ENCODE assay signal across 26 cellular contexts in the genomic region with DNA sequence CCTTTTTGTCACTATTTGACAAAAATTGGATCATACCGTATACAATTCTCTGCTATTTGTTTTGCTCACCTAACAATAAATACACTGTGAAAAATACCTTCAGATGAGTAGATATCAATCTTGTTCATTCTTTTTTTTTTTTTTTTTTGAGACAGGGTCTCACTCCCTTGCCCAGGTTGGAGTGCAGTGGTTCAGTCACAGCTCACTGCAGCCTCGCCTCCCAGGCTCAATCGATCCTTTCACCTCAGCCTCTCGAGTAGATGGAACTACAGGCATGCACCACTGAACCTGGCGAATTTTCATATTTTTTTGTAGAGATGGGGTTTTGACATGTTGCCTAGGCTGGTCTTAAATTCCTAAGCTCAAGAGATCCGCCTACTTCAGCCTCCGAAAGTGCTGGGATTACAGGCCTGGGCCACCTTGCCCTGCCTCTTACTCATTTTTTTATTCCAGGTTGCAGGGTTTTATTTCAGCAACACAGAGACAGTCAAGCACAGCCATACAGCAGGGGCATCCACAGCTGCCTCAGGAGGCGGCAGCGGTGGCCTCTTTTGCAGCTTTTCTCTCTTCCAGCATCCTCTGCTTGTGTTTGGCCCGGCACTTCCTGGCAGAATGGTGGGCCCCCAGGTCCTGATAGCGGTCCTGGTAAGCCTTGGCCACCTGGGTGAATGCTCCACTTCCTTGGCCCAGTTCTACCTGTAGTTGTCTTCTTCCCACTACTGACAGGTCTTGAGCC. TPM values are rescaled to one million over a fixed set of nuclear protein-coding genes. Genes with fewer than 3 reads are reported as not detected.
DNase-seq lines count a peak whose midpoint lies in the region; ATAC-seq, FAIRE-seq and TF ChIP-seq lines count a peak whose summit lies in the region.
"Had no signal": no experiment of that assay in that cellular context is flagged by ENCODE, and none has a peak within 500 bp of the region (broad histone marks: within the 10 kb centered on the region; RNA-seq: fewer than 3 reads in every experiment).

No MANE protein-coding gene starts in this region.

- H3K9me3 ChIP-seq in HepG2 (ENCODE audit: low read length) (no peaks in the 10 kb centered on the region), right lobe of liver (no peaks in the 10 kb centered on the region), SK-N-MC (ENCODE audit: low read depth, low read length) (no peaks in the 10 kb centered on the region), mucosa of rectum (ENCODE audit: control insufficient read depth in 2 of 2, low read length in 2 of 2) (no peaks in the 10 kb centered on the region)
- H3K9me3 ChIP-seq: breast epithelium, psoas muscle, upper lobe of right lung had no signal

- H3K27me3 ChIP-seq in HepG2 (ENCODE audit: control insufficient read depth in 1 of 2, insufficient read depth in 2 of 2, low read length in 2 of 2) (peaks cover 4 to 18% of the 10 kb centered on the region in 2 experiments; a peak in 3 of 5 replicates), right lobe of liver (no peaks in the 10 kb centered on the region), mucosa of rectum (ENCODE audit: control insufficient read depth in 2 of 2, insufficient read depth in 2 of 2, low read length in 2 of 2) (no peaks in the 10 kb centered on the region)
- H3K27me3 ChIP-seq: breast epithelium, upper lobe of right lung had no signal

- H3K9ac ChIP-seq in HepG2 (ENCODE audit: insufficient read depth, low read depth, low read length) (no peak overlapping the region), SK-N-MC (ENCODE audit: insufficient read length) (peak overlapping the region; percentile 19), mucosa of rectum (ENCODE audit: low read depth in 1 of 2, low read length in 2 of 2) (no peak overlapping the region)

- TF ChIP-seq CTCF in HepG2 (CRISPR knock-in tag; IDR thresholded peaks at IDR 0.05): no peak
- TF ChIP-seq CTCF in right lobe of liver (IDR thresholded peaks at IDR 0.05): no peak
- TF ChIP-seq CTCF in osteocyte (IDR thresholded peaks at IDR 0.05): no peak

- 54% methylated on average over 10 of the region's 11 CpGs for WGBS in HepG2 (ENCODE audit: low lambda C conversion rate)
- 86% methylated on average over 7 of the region's 11 CpGs for WGBS in right lobe of liver (ENCODE audit: insufficient coverage, low coverage, low lambda C conversion rate, missing lambda C conversion rate)

- TF ChIP-seq RAD21 in HepG2 (CRISPR knock-in tag; IDR thresholded peaks at IDR 0.05): no peak

- H4K20me1 ChIP-seq in HepG2 (ENCODE audit: insufficient read depth, low read length): no peaks in the 10 kb centered on the region

- no TSS peak for BruUV-seq in HepG2 (replicated peaks; lab: Mats Ljungman, UMichigan)

- H3K9me3 Mint-ChIP-seq in osteocyte (ENCODE audit: unreplicated experiment): no peaks in the 10 kb centered on the region
- H3K9me3 Mint-ChIP-seq: activated CD4-positive, alpha-beta T cell treated with anti-CD3 and anti-CD28 coated beads, Interleukin-2, amount 10 ng/mL, durations not matched to agents 7 days and 5 days; neural crest cell; T-helper 2 cell treated with Interferon-gamma antibody and Interleukin-4, amounts not matched to agents 5 μg/mL and 100 μg/mL, for 36 hours had no signal

- no peak for TF ChIP-seq POLR2A in HepG2 (IDR thresholded peaks at IDR 0.05; ENCODE audit: insufficient read depth in 1 of 2, low read depth in 2 of 2, low read length in 2 of 2)
- no peak for TF ChIP-seq POLR2A in right lobe of liver (IDR thresholded peaks at IDR 0.05)

- H3K27ac ChIP-seq in HepG2 (ENCODE audit: extremely low read length, insufficient read depth, low read length) (no peak overlapping the region), right lobe of liver (no peak overlapping the region), SK-N-MC (peak overlapping the region; percentile 65), mucosa of rectum (ENCODE audit: low read depth in 2 of 2, low read length in 2 of 2) (peak overlapping the region; percentile 56 to 94)
- H3K27ac ChIP-seq: breast epithelium, psoas muscle, upper lobe of right lung, WERI-Rb-1 had no signal

- H3K4me2 ChIP-seq in HepG2 (ENCODE audit: low read depth, low read length): peak overlapping the region; percentile 3; the same call in 1 of the 2 replicates

- CTCF ChIA-PET in HepG2 (lab: Yijun Ruan, JAX; ENCODE audit: low intra/inter-chr PET ratio, low total read pairs): no interaction called here

- H3K27ac Mint-ChIP-seq in osteocyte (ENCODE audit: unreplicated experiment): no peak overlapping the region
- H3K27ac Mint-ChIP-seq: activated CD4-positive, alpha-beta T cell treated with anti-CD3 and anti-CD28 coated beads, Interleukin-2, amount 10 ng/mL, durations not matched to agents 7 days and 5 days; activated naive CD8-positive, alpha-beta T cell; CD4-positive, CD25-positive, alpha-beta regulatory T cell; T-helper 2 cell treated with Interferon-gamma antibody and Interleukin-4, amounts not matched to agents 5 μg/mL and 100 μg/mL, for 36 hours had no signal

- H3K36me3 Mint-ChIP-seq in osteocyte (ENCODE audit: unreplicated experiment): no peaks in the 10 kb centered on the region
- H3K36me3 Mint-ChIP-seq: activated naive CD8-positive, alpha-beta T cell; CD4-positive, CD25-positive, alpha-beta regulatory T cell had no signal

- H2AFZ ChIP-seq in HepG2 (ENCODE audit: low read length): no peak overlapping the region

- no peak for FAIRE-seq in HepG2 (lab: Jason Lieb, UNC)
- no peak for FAIRE-seq in GM19239 (lab: Jason Lieb, UNC)
- FAIRE-seq: D721Med had no signal

- peaks cover 26% of the 10 kb centered on the region for H3K4me1 ChIP-seq in HepG2 (ENCODE audit: insufficient read depth, low read length)
- no peaks in the 10 kb centered on the region for H3K4me1 ChIP-seq in right lobe of liver
- H3K4me1 ChIP-seq in mucosa of rectum (ENCODE audit: control insufficient read depth in 2 of 2, insufficient read depth in 2 of 2, low read length in 2 of 2): peaks cover 25 to 45% of the 10 kb centered on the region in 2 donors
- H3K4me1 ChIP-seq: breast epithelium had no signal

- DNase-seq in HepG2 (ENCODE audit: low spot score): no peak
- no peak for DNase-seq in right lobe of liver
- no peak for DNase-seq in SK-N-MC (ENCODE audit: low read depth, low spot score)
- DNase-seq in osteocyte (ENCODE audit: extremely low spot score, unreplicated experiment): no peak
- DNase-seq in DMS153 treated with DMSO at 0.1 percent for 48 hours (lab: John Stamatoyannopoulos, UW; ENCODE audit: unreplicated experiment): no peak
- DNase-seq in GM19239 (ENCODE audit: insufficient read length, low spot score): no peak
- no peak for DNase-seq in EL
- DNase-seq: activated effector memory CD4-positive, alpha-beta T cell treated with anti-CD3 and anti-CD28 coated beads, Interleukin-2, amount 50 U/mL, for 16 hours; AML-193; effector CD8-positive, alpha-beta T cell; NCI-H1417 treated with DMSO at 0.1 percent for 48 hours; NCI-H524 treated with DMSO at 0.1 percent for 48 hours; psoas muscle; Right ventricle myocardium superior; stimulated activated CD4-positive, alpha-beta T cell treated with anti-CD3 and anti-CD28 coated beads, Interleukin-4, amount 100 ng/mL, for 24 hours; upper lobe of right lung had no signal

- H3K4me3 Mint-ChIP-seq in osteocyte (ENCODE audit: unreplicated experiment): no peak overlapping the region
- H3K4me3 Mint-ChIP-seq: activated CD4-positive, alpha-beta T cell treated with anti-CD3 and anti-CD28 coated beads, Interleukin-2, amount 10 ng/mL, durations not matched to agents 7 days and 5 days; activated naive CD8-positive, alpha-beta T cell; neural crest cell; T-helper 2 cell treated with Interferon-gamma antibody and Interleukin-4, amounts not matched to agents 5 μg/mL and 100 μg/mL, for 36 hours had no signal

- peaks cover 43% of the 10 kb centered on the region for H3K4me1 Mint-ChIP-seq in osteocyte (ENCODE audit: unreplicated experiment)

- POLR2A ChIA-PET in HepG2 (lab: Yijun Ruan, JAX): no interaction called here

- in situ Hi-C loops in HepG2 (cut with HindIII; ENCODE audit: extremely low pct_ligation_motif_present, low pct_unique_long_range_greater_than_20kb): no loop called here

- intact Hi-C loops in HepG2 (cut with micrococcal nuclease; ENCODE audit: unreplicated experiment) (no loop called here), right lobe of liver (cut with DNase I) (no loop called here)

- H3K79me2 ChIP-seq in HepG2 (ENCODE audit: insufficient read depth, low read length): no peaks in the 10 kb centered on the region

- no peaks in the 10 kb centered on the region for H3K36me3 ChIP-seq in HepG2 (replicated peaks in 1 of 2; ENCODE audit: control insufficient read depth in 1 of 2, insufficient read depth in 2 of 2, low read length in 2 of 2)
- no peaks in the 10 kb centered on the region for H3K36me3 ChIP-seq in right lobe of liver
- no peaks in the 10 kb centered on the region for H3K36me3 ChIP-seq in SK-N-MC (ENCODE audit: insufficient read depth, low read length)
- no peaks in the 10 kb centered on the region for H3K36me3 ChIP-seq in mucosa of rectum (ENCODE audit: control insufficient read depth in 2 of 2, insufficient read depth in 2 of 2, low read length in 2 of 2)
- H3K36me3 ChIP-seq: breast epithelium, upper lobe of right lung, WERI-Rb-1 had no signal

- no peak for TF ChIP-seq EP300 in HepG2 (IDR thresholded peaks at IDR 0.05; ENCODE audit: low read depth in 2 of 2, low read length in 2 of 2)
- TF ChIP-seq EP300 in HepG2 (CRISPR knock-in tag; IDR thresholded peaks at IDR 0.05; ENCODE audit: borderline replicate concordance): no peak

- H3K27me3 Mint-ChIP-seq in osteocyte (ENCODE audit: unreplicated experiment): no peaks in the 10 kb centered on the region
- H3K27me3 Mint-ChIP-seq: activated CD4-positive, alpha-beta T cell treated with anti-CD3 and anti-CD28 coated beads, Interleukin-2, amount 10 ng/mL, durations not matched to agents 7 days and 5 days; activated naive CD8-positive, alpha-beta T cell had no signal

- H3K4me3 ChIP-seq in HepG2 (replicated peaks in 1 of 3; ENCODE audit: insufficient read depth in 1 of 3, low read depth in 2 of 3, low read length in 3 of 3): no peak overlapping the region
- no peak overlapping the region for H3K4me3 ChIP-seq in right lobe of liver
- peak overlapping the region; percentile 35 for H3K4me3 ChIP-seq in SK-N-MC
- H3K4me3 ChIP-seq in mucosa of rectum (ENCODE audit: low read length in 2 of 2): no peak overlapping the region
- H3K4me3 ChIP-seq: breast epithelium, psoas muscle, upper lobe of right lung had no signal

- no peak for ATAC-seq in HepG2
- ATAC-seq in right lobe of liver: no peak
- ATAC-seq: psoas muscle had no signal

RNA-seq across cellular contexts. Expression of gene CGNL1, which starts 51.2 kb away (rescaled TPM):
- 15.6 and 16.2 TPM in 2 replicates for total RNA-seq in HepG2 (2016; rRNA removed; fragmentation: Illumina TruSeq; extraction: Trizol)
- total RNA-seq in HepG2 (2016; cell fraction: cytosol; rRNA removed; fragmentation: Illumina TruSeq; extraction: Trizol; ENCODE audit: low read depth): 7.7 and 9.4 TPM in 2 replicates
- total RNA-seq in HepG2 (2016; cell fraction: insoluble cytoplasmic fraction; rRNA removed; fragmentation: Illumina TruSeq; extraction: Trizol): 14.2 and 15.2 TPM in 2 replicates
- total RNA-seq in HepG2 (2016; cell fraction: membrane; rRNA removed; fragmentation: Illumina TruSeq; extraction: Trizol): 8.3 and 8.9 TPM in 2 replicates
- total RNA-seq in HepG2 (2016; cell fraction: nucleus; rRNA removed; fragmentation: Illumina TruSeq; extraction: Trizol): 15.2 and 18.4 TPM in 2 replicates
- polyA plus RNA-seq in HepG2 (2011; rRNA removed): 5.6 and 6.2 TPM in 2 replicates
- polyA plus RNA-seq in HepG2 (2011; cell fraction: cytosol; rRNA removed): 3.3 and 4.1 TPM in 2 replicates
- 8.2 and 8.8 TPM in 2 replicates for polyA plus RNA-seq in HepG2 (2011; cell fraction: nucleus; rRNA removed)
- polyA plus RNA-seq in HepG2 (2012): 5.6 and 8.0 TPM in 2 replicates
- polyA plus RNA-seq in HepG2 (2016; cell fraction: cytosol; fragmentation: Illumina TruSeq; extraction: Trizol; ENCODE audit: low read depth): 0.40 and 0.80 TPM in 2 replicates
- 10.1 and 12.1 TPM in 2 replicates for polyA plus RNA-seq in HepG2 (2016; cell fraction: insoluble cytoplasmic fraction; fragmentation: Illumina TruSeq; extraction: Trizol; ENCODE audit: low read depth)
- 1.1 and 1.4 TPM in 2 replicates for polyA plus RNA-seq in HepG2 (2016; cell fraction: membrane; fragmentation: Illumina TruSeq; extraction: Trizol; ENCODE audit: low read depth)
- 16.9 and 17.7 TPM in 2 replicates for polyA plus RNA-seq in HepG2 (2016; cell fraction: nucleus; fragmentation: Illumina TruSeq; extraction: Trizol; ENCODE audit: insufficient read depth, low read depth)
- polyA minus RNA-seq in HepG2 (2011; rRNA and poly(A)+ RNA removed; ENCODE audit: low replicate concordance): 12.1 TPM in 1 of 2 replicates, not detected in the other
- 7.9 and 9.0 TPM in 2 replicates for polyA minus RNA-seq in HepG2 (2011; cell fraction: cytosol; rRNA and poly(A)+ RNA removed)
- 17.5 and 18.3 TPM in 2 replicates for polyA minus RNA-seq in HepG2 (2011; cell fraction: nucleus; rRNA and poly(A)+ RNA removed)
- total RNA-seq in right lobe of liver: 10 to 100 TPM; 23.6 to 54.5 (median 42.9) TPM
- total RNA-seq in osteocyte: 5.5 and 6.2 TPM in 2 replicates
- total RNA-seq: activated CD4-positive, alpha-beta T cell treated with anti-CD3 and anti-CD28 coated beads, Interleukin-2, amount 10 ng/mL, durations not matched to agents 7 days and 5 days; activated CD8-positive, alpha-beta memory T cell treated with anti-CD3 and anti-CD28 coated beads for 36 hours; CD4-positive, CD25-positive, alpha-beta regulatory T cell had no signal
- polyA plus RNA-seq: CD4-positive, CD25-positive, alpha-beta regulatory T cell had no signal

Comparison
In these comparisons a context has a peak if more than half of its experiments do, and no peak if none do; other contexts are left out.
1. H3K27ac ChIP-seq: peak in SK-N-MC (single experiment) and mucosa of rectum (2 of 2); none in HepG2 (single experiment) and right lobe of liver (0 of 3).